Comparison of ENCODE assay signal across 2 cellular contexts in the genomic region with DNA sequence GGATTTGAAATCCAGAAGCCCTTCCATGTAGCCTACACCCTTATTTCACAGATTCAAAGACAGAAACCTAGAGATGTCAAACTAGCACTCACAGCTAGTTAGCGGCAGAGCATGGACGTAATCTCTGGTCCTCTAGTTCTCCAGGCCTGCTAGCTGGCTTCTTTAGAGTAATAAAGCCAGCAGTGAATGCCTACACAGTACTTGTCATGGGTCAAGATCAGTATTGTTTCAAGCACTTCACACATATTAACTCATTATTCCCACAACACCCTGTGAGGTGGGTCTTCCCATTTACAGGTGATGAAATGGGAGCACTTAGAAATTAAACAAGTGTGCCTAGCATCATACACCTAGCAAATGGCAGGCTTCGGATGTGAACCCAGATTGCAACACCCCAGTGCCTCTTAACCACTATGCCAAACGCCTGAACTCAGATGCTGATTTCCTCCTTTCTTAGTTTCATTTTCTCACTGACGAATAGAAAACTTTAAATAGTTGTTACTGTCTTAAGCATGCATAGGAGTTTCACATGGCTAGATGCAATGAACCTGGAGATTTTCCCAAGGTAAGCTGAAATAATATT.
TF ChIP-seq lines count a peak whose summit lies in the region.

No MANE protein-coding gene starts in this region.

TF ChIP-seq in SK-N-SH, 30 proteins besides CTCF, POLR2A, EP300 and RAD21 (continued from another document):
- TF ChIP-seq, protein P1, sequence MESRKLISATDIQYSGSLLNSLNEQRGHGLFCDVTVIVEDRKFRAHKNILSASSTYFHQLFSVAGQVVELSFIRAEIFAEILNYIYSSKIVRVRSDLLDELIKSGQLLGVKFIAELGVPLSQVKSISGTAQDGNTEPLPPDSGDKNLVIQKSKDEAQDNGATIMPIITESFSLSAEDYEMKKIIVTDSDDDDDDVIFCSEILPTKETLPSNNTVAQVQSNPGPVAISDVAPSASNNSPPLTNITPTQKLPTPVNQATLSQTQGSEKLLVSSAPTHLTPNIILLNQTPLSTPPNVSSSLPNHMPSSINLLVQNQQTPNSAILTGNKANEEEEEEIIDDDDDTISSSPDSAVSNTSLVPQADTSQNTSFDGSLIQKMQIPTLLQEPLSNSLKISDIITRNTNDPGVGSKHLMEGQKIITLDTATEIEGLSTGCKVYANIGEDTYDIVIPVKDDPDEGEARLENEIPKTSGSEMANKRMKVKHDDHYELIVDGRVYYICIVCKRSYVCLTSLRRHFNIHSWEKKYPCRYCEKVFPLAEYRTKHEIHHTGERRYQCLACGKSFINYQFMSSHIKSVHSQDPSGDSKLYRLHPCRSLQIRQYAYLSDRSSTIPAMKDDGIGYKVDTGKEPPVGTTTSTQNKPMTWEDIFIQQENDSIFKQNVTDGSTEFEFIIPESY (IDR thresholded peaks at IDR 0.05; ENCODE audit: borderline replicate concordance, low read depth), result no peak
- TF ChIP-seq MEF2A (IDR thresholded peaks at IDR 0.05; ENCODE audit: borderline replicate concordance, low read depth) (no peak), JUND (IDR thresholded peaks at IDR 0.05) (no peak), SMC3 (IDR thresholded peaks at IDR 0.05; ENCODE audit: low read depth, low read length) (no peak), RFX5 (IDR thresholded peaks at IDR 0.05; ENCODE audit: low read length) (no peak), FOXM1 (IDR thresholded peaks at IDR 0.05; ENCODE audit: low read depth) (no peak), TAF1 (IDR thresholded peaks at IDR 0.05; ENCODE audit: borderline replicate concordance, low read depth, low read length) (no peak), NRF1 (IDR thresholded peaks at IDR 0.05; ENCODE audit: low read depth, low read length) (no peak), EZH2phosphoT487 (IDR thresholded peaks at IDR 0.05; ENCODE audit: borderline replicate concordance, low read depth) (no peak), SIN3A (IDR thresholded peaks at IDR 0.05; ENCODE audit: borderline replicate concordance, low read depth, low read length) (no peak), ELF1 (IDR thresholded peaks at IDR 0.05) (no peak), NFIC (IDR thresholded peaks at IDR 0.05; ENCODE audit: borderline replicate concordance) (no peak)

TF ChIP-seq in SK-N-SH treated with all-trans-retinoic acid at 6 μM for 48 hours, 23 proteins besides CTCF, POLR2A, EP300 and RAD21 (continued from another document):
- TF ChIP-seq, protein P2, sequence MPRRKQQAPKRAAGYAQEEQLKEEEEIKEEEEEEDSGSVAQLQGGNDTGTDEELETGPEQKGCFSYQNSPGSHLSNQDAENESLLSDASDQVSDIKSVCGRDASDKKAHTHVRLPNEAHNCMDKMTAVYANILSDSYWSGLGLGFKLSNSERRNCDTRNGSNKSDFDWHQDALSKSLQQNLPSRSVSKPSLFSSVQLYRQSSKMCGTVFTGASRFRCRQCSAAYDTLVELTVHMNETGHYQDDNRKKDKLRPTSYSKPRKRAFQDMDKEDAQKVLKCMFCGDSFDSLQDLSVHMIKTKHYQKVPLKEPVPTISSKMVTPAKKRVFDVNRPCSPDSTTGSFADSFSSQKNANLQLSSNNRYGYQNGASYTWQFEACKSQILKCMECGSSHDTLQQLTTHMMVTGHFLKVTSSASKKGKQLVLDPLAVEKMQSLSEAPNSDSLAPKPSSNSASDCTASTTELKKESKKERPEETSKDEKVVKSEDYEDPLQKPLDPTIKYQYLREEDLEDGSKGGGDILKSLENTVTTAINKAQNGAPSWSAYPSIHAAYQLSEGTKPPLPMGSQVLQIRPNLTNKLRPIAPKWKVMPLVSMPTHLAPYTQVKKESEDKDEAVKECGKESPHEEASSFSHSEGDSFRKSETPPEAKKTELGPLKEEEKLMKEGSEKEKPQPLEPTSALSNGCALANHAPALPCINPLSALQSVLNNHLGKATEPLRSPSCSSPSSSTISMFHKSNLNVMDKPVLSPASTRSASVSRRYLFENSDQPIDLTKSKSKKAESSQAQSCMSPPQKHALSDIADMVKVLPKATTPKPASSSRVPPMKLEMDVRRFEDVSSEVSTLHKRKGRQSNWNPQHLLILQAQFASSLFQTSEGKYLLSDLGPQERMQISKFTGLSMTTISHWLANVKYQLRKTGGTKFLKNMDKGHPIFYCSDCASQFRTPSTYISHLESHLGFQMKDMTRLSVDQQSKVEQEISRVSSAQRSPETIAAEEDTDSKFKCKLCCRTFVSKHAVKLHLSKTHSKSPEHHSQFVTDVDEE (CRISPR knock-in tag; IDR thresholded peaks at IDR 0.05), result no peak
- TF ChIP-seq CSDC2 (CRISPR knock-in tag; IDR thresholded peaks at IDR 0.05) (no peak), ZC3H10 (CRISPR knock-in tag; IDR thresholded peaks at IDR 0.05) (no peak), ARNTL (CRISPR knock-in tag; IDR thresholded peaks at IDR 0.05; ENCODE audit: borderline replicate concordance, low read depth) (no peak)
